29 cellular contexts compared by ENCODE assay signal in genomic region chr22:45848904-45849303, GRCh38.
"Had no signal": no experiment of that assay in that cellular context is flagged by ENCODE, and none has a peak within 500 bp of the region (broad histone marks: within the 10 kb centered on the region; RNA-seq: fewer than 3 reads in every experiment).

No MANE protein-coding gene starts in this region.

- H3K4me2 ChIP-seq: neural progenitor cell had no signal

- ATAC-seq: natural killer cell treated with Interleukin-12 subunit alpha and Interleukin-12 subunit beta and Interleukin-15 and Interleukin-18, amount 100 ng/mL, for 72 hours; psoas muscle; right cardiac atrium; right lobe of liver; stimulated activated effector memory CD8-positive, alpha-beta T cell treated with anti-CD3 and anti-CD28 coated beads, Interleukin-12 subunit alpha, Interleukin-12 subunit beta, amount 100 ng/mL, for 72 hours; stimulated activated naive B cell treated with anti-CD40 and anti-IgM and Interleukin-4, amounts not matched to agents 10 μg/mL and 1 μg/mL and 100 μg/mL, for 72 hours had no signal

- H2AFZ ChIP-seq: neural progenitor cell, parathyroid adenoma had no signal

- H3K4me1 ChIP-seq: parathyroid adenoma, psoas muscle, right lobe of liver, stomach, upper lobe of left lung, vagina had no signal

- FAIRE-seq: small intestine, urothelium cell line had no signal

- H3K27me3 ChIP-seq: neural progenitor cell, ovary, right lobe of liver, sigmoid colon, stomach, thyroid gland, tibial nerve, upper lobe of left lung, vagina had no signal

- H3K27me3 Mint-ChIP-seq: natural killer cell treated with Interleukin-12 subunit alpha and Interleukin-12 subunit beta and Interleukin-15 and Interleukin-18, amount 100 ng/mL, for 72 hours; progenitor cell of endocrine pancreas; stimulated activated naive B cell treated with anti-CD40 and anti-IgM and Interleukin-4, amounts not matched to agents 10 μg/mL and 1 μg/mL and 100 μg/mL, for 72 hours; stimulated activated naive CD8-positive, alpha-beta T cell treated with anti-CD3 and anti-CD28 coated beads, Interleukin-15, Interleukin-2, amounts not matched to agents 100 ng/mL and 50 ng/mL, for 24 hours had no signal

- H3K27ac ChIP-seq: neural progenitor cell, ovary, parathyroid adenoma, psoas muscle, right lobe of liver, sigmoid colon, stomach, thoracic aorta, thyroid gland, tibial nerve, upper lobe of left lung, vagina had no signal

- H3K4me3 Mint-ChIP-seq: natural killer cell treated with Interleukin-12 subunit alpha and Interleukin-12 subunit beta and Interleukin-15 and Interleukin-18, amount 100 ng/mL, for 72 hours; nephron progenitor cell; neural progenitor cell; stimulated activated effector memory CD8-positive, alpha-beta T cell treated with anti-CD3 and anti-CD28 coated beads, Interleukin-12 subunit alpha, Interleukin-12 subunit beta, amount 100 ng/mL, for 72 hours; stimulated activated naive B cell treated with anti-CD40 and anti-IgM and Interleukin-4, amounts not matched to agents 10 μg/mL and 1 μg/mL and 100 μg/mL, for 72 hours; stimulated activated naive CD8-positive, alpha-beta T cell treated with anti-CD3 and anti-CD28 coated beads, Interleukin-15, Interleukin-2, amounts not matched to agents 100 ng/mL and 50 ng/mL, for 24 hours had no signal

- H3K9ac ChIP-seq: neural progenitor cell, parathyroid adenoma had no signal

- H3K79me2 ChIP-seq: parathyroid adenoma had no signal

- H3K9me3 ChIP-seq: psoas muscle, thyroid gland, vagina had no signal

- H3K4me1 Mint-ChIP-seq: stimulated activated effector memory CD8-positive, alpha-beta T cell treated with anti-CD3 and anti-CD28 coated beads, Interleukin-12 subunit alpha, Interleukin-12 subunit beta, amount 100 ng/mL, for 72 hours; stimulated activated naive B cell treated with anti-CD40 and anti-IgM and Interleukin-4, amounts not matched to agents 10 μg/mL and 1 μg/mL and 100 μg/mL, for 72 hours had no signal

- H3K4me3 ChIP-seq: neural progenitor cell, ovary, psoas muscle, right lobe of liver, sigmoid colon, stomach, thoracic aorta, thyroid gland, tibial nerve, upper lobe of left lung, vagina had no signal

- DNase-seq: nephron progenitor cell; occipital lobe; ovary; posterior cingulate gyrus; psoas muscle; right cardiac atrium; right lobe of liver; sigmoid colon; small intestine; stimulated activated CD4-positive, alpha-beta T cell treated with anti-CD3 and anti-CD28 coated beads, Interleukin-15, amount 100 ng/mL, for 24 hours; stimulated activated CD4-positive, alpha-beta T cell treated with anti-CD3 and anti-CD28 coated beads, Interleukin-2, amount 100 ng/mL, for 24 hours; stimulated activated CD4-positive, alpha-beta T cell treated with anti-CD3 and anti-CD28 coated beads, Interleukin-2, amount 100 ng/mL, for 48 hours; stimulated activated CD4-positive, alpha-beta T cell treated with anti-CD3 and anti-CD28 coated beads, Interleukin-4, amount 100 ng/mL, for 24 hours; stimulated activated naive B cell treated with anti-CD40 and anti-IgM and Interleukin-4, amounts not matched to agents 10 μg/mL and 1 μg/mL and 100 μg/mL, for 72 hours; stimulated activated naive CD4-positive, alpha-beta T cell treated with Interleukin-2 at 50 U/mL for 16 hours; stomach; trophoblast cell; upper lobe of left lung had no signal

- H3K27ac Mint-ChIP-seq: natural killer cell treated with Interleukin-12 subunit alpha and Interleukin-12 subunit beta and Interleukin-15 and Interleukin-18, amount 100 ng/mL, for 72 hours; nephron progenitor cell; neural progenitor cell; progenitor cell of endocrine pancreas; stimulated activated effector memory CD8-positive, alpha-beta T cell treated with anti-CD3 and anti-CD28 coated beads, Interleukin-12 subunit alpha, Interleukin-12 subunit beta, amount 100 ng/mL, for 72 hours; stimulated activated naive B cell treated with anti-CD40 and anti-IgM and Interleukin-4, amounts not matched to agents 10 μg/mL and 1 μg/mL and 100 μg/mL, for 72 hours; stimulated activated naive CD8-positive, alpha-beta T cell treated with anti-CD3 and anti-CD28 coated beads, Interleukin-15, Interleukin-2, amounts not matched to agents 100 ng/mL and 50 ng/mL, for 24 hours had no signal

- H3K36me3 ChIP-seq: ovary had no signal
